ENCODE assay signal across 8 cellular contexts in genomic region chr12:65278576-65279386, GRCh38. TPM values are rescaled to one million over a fixed set of nuclear protein-coding genes. Genes with fewer than 3 reads are reported as not detected.
A peak's percentile ranks its signal among the peaks of the same experiment; 100 is the strongest.
DNase-seq lines count a peak whose midpoint lies in the region; ATAC-seq and TF ChIP-seq lines count a peak whose summit lies in the region.

TSS of gene MSRB3 (plus strand) at chr12:65278683. CDS start at chr12:65308580, 29,897 bp downstream.

- no peaks in the 10 kb centered on the region for H3K9me3 ChIP-seq in PC-3 (ENCODE audit: low read length)
- no peaks in the 10 kb centered on the region for H3K9me3 ChIP-seq in iPS DF 6.9 (ENCODE audit: control insufficient read depth, insufficient read depth, low read length)

- no peaks in the 10 kb centered on the region for H3K9me2 ChIP-seq in PC-3 (replicated peaks; ENCODE audit: low read length)

- CTCF ChIA-PET in activated CD4-positive, alpha-beta T cell treated with anti-CD3 and anti-CD28 coated beads for 36 hours (lab: Charles Lee), result no interaction called here
- CTCF ChIA-PET in PC-3 (lab: Charles Lee), result no interaction called here
- CTCF ChIA-PET in MCF 10A (lab: Yijun Ruan, JAX), result no interaction called here

- ATAC-seq in activated CD4-positive, alpha-beta T cell treated with anti-CD3 and anti-CD28 coated beads for 36 hours, result peak; percentile 57
- ATAC-seq in HG02571 (IDR thresholded peaks at IDR 0.05; ENCODE audit: unreplicated experiment) (peak; percentile 62), PC-3 (peak; percentile 79), GM18502 (IDR thresholded peaks at IDR 0.05; ENCODE audit: poor library complexity, unreplicated experiment) (no peak)

- H3K36me3 ChIP-seq in PC-3 (ENCODE audit: low read depth, low read length) (no peaks in the 10 kb centered on the region), iPS DF 6.9 (ENCODE audit: control insufficient read depth, insufficient read depth, low read length) (no peaks in the 10 kb centered on the region)

- H3K9me3 Mint-ChIP-seq in activated CD4-positive, alpha-beta T cell treated with anti-CD3 and anti-CD28 coated beads for 36 hours (ENCODE audit: low read depth), result no peaks in the 10 kb centered on the region
- H3K9me3 Mint-ChIP-seq in MCF 10A (ENCODE audit: unreplicated experiment), result no peaks in the 10 kb centered on the region

- WGBS in iPS DF 6.9 (ENCODE audit: insufficient coverage, insufficient read length), result no CpG with 5 or more reads among the region's 88 CpGs

- no peaks in the 10 kb centered on the region for H3K36me3 Mint-ChIP-seq in activated CD4-positive, alpha-beta T cell treated with anti-CD3 and anti-CD28 coated beads for 36 hours (ENCODE audit: low read depth)
- H3K36me3 Mint-ChIP-seq in MCF 10A (ENCODE audit: insufficient read depth, unreplicated experiment), result no peaks in the 10 kb centered on the region

- H3K4me3 Mint-ChIP-seq in activated CD4-positive, alpha-beta T cell treated with anti-CD3 and anti-CD28 coated beads for 36 hours, result peak within 1 kb of the TSS; percentile 52
- H3K4me3 Mint-ChIP-seq in MCF 10A (ENCODE audit: unreplicated experiment), result peak within 1 kb of the TSS; percentile 66

- H3K27ac ChIP-seq in PC-3 (ENCODE audit: low read length) (no peak within 1 kb of the TSS), iPS DF 6.9 (ENCODE audit: low read length) (no peak within 1 kb of the TSS)

- POLR2A ChIA-PET in activated CD4-positive, alpha-beta T cell treated with anti-CD3 and anti-CD28 coated beads for 36 hours (lab: Charles Lee), result no interaction called here
- POLR2A ChIA-PET in PC-3 (lab: Charles Lee; ENCODE audit: unreplicated experiment) (interaction anchor here (0.6 kb wide), 1 partner anchor 11 kb away, joined by 3 read pairs; no protein-coding TSS in a partner anchor), MCF 10A (lab: Yijun Ruan, JAX) (interaction anchor here (1.0 kb wide), 1 partner anchor 110 kb away, joined by 6 read pairs; the partner anchor contains the start of gene LEMD3)

- TF ChIP-seq CTCF in PC-3 (conservative IDR thresholded peaks at IDR 0.05; ENCODE audit: low read depth, low read length) (no peak; the same call in 1 of the 2 replicates), MCF 10A (IDR thresholded peaks at IDR 0.05; ENCODE audit: unreplicated experiment) (peak; percentile 24)

- no peaks in the 10 kb centered on the region for H4K20me1 ChIP-seq in PC-3 (ENCODE audit: low read length)

- H3K27ac Mint-ChIP-seq in activated CD4-positive, alpha-beta T cell treated with anti-CD3 and anti-CD28 coated beads for 36 hours, result no peak within 1 kb of the TSS
- peak within 1 kb of the TSS; percentile 13 for H3K27ac Mint-ChIP-seq in MCF 10A (ENCODE audit: low read depth, unreplicated experiment)

- peaks cover 5% of the 10 kb centered on the region; the same call in 1 of the 2 replicates for H3K4me1 ChIP-seq in PC-3 (ENCODE audit: insufficient read depth, low read length)
- H3K4me1 ChIP-seq in iPS DF 6.9 (ENCODE audit: control insufficient read depth, insufficient read depth, low read length), result peaks cover 3% of the 10 kb centered on the region; the same call in 1 of the 2 replicates

- peak within 1 kb of the TSS; percentile 95 for H3K4me2 ChIP-seq in PC-3 (ENCODE audit: low read length)

- no peaks in the 10 kb centered on the region for H3K27me3 ChIP-seq in PC-3 (ENCODE audit: low read length)
- H3K27me3 ChIP-seq in iPS DF 6.9 (ENCODE audit: control insufficient read depth, insufficient read depth, low read length), result no peaks in the 10 kb centered on the region

- intact Hi-C loops in activated CD4-positive, alpha-beta T cell treated with anti-CD3 and anti-CD28 coated beads for 36 hours (cut with DNase I, micrococcal nuclease), result no loop called here
- intact Hi-C loops in PC-3 (cut with micrococcal nuclease), result no loop called here
- intact Hi-C loops in MCF 10A (cut with micrococcal nuclease), result loop anchor here (5.0 kb wide), 1 partner anchor 106 kb away; no protein-coding TSS in a partner anchor

- H3K4me3 ChIP-seq in PC-3 (ENCODE audit: low read length), result peak within 1 kb of the TSS; percentile 91
- peak within 1 kb of the TSS; percentile 89 for H3K4me3 ChIP-seq in iPS DF 6.9 (ENCODE audit: low read length)

- H3K4me1 Mint-ChIP-seq in activated CD4-positive, alpha-beta T cell treated with anti-CD3 and anti-CD28 coated beads for 36 hours, result peaks cover 2% of the 10 kb centered on the region
- peaks cover 16% of the 10 kb centered on the region for H3K4me1 Mint-ChIP-seq in MCF 10A (ENCODE audit: insufficient read depth, unreplicated experiment)

- no peaks in the 10 kb centered on the region for H3F3A ChIP-seq in PC-3 (ENCODE audit: low read length, unreplicated experiment)

- H3K79me2 ChIP-seq in PC-3 (ENCODE audit: low read length), result 0 out of 2 replicates have a peak, but pooled peaks cover 5% of the 10 kb centered on the region

- H3K27me3 Mint-ChIP-seq in activated CD4-positive, alpha-beta T cell treated with anti-CD3 and anti-CD28 coated beads for 36 hours, result peaks cover 44% of the 10 kb centered on the region
- H3K27me3 Mint-ChIP-seq in MCF 10A (ENCODE audit: insufficient read depth, unreplicated experiment), result no peaks in the 10 kb centered on the region

- H3K9ac ChIP-seq in PC-3 (ENCODE audit: low read length), result peak within 1 kb of the TSS; percentile 57

- peak; percentile 37 for DNase-seq in activated CD4-positive, alpha-beta T cell treated with anti-CD3 and anti-CD28 coated beads for 36 hours
- DNase-seq in activated CD4-positive, alpha-beta T cell treated with anti-CD3 and anti-CD28 coated beads for 1 hour, result no peak
- DNase-seq in PC-3 (peak; percentile 61), MCF 10A (ENCODE audit: unreplicated experiment) (peak; percentile 66), iPS DF 6.9 (ENCODE audit: low read depth, low spot score) (no peak), renal cortical epithelial cell (ENCODE audit: low read depth) (peak; percentile 15)

- no TSS peak for BruUV-seq in PC-3 (replicated peaks; lab: Mats Ljungman, UMichigan)
- no TSS peak for BruUV-seq in MCF 10A (replicated peaks; lab: Mats Ljungman, UMichigan)

- peak within 1 kb of the TSS; percentile 98 for H2AFZ ChIP-seq in PC-3 (ENCODE audit: low read length)

RNA-seq across cellular contexts. Expression of gene MSRB3, which starts in this region (rescaled TPM):
- total RNA-seq in activated CD4-positive, alpha-beta T cell treated with anti-CD3 and anti-CD28 coated beads for 36 hours, result under 1 TPM in 1 of 2 experiments, not detected in 1; 0.12 TPM
- total RNA-seq in PC-3 (2014; rRNA removed) (4.5 and 5.9 TPM in 2 replicates), MCF 10A (2022) (31.1 and 35.1 TPM in 2 replicates), renal cortical epithelial cell (7.8 and 21.4 TPM in 2 replicates)

Comparison
In these comparisons a context has a peak if more than half of its experiments do, and no peak if none do; other contexts are left out.
1. Peak in DNase-seq and ATAC-seq in activated CD4-positive, alpha-beta T cell treated with anti-CD3 and anti-CD28 coated beads for 36 hours; RNA of the gene not detected or under 1 TPM.
2. DNase-seq: peak in PC-3 (single experiment), MCF 10A (single experiment) and renal cortical epithelial cell (single experiment); none in activated CD4-positive, alpha-beta T cell treated with anti-CD3 and anti-CD28 coated beads for 1 hour (single experiment) and iPS DF 6.9 (single experiment).